1 cellular context compared by ENCODE assay signal in genomic region chrX:47144626-47145407, GRCh38.
TF ChIP-seq lines count a peak whose summit lies in the region.

Gene NDUFB11 (minus strand): TSS chrX:47144702. CDS start chrX:47144679, 23 bp downstream.
A gene with protein sequence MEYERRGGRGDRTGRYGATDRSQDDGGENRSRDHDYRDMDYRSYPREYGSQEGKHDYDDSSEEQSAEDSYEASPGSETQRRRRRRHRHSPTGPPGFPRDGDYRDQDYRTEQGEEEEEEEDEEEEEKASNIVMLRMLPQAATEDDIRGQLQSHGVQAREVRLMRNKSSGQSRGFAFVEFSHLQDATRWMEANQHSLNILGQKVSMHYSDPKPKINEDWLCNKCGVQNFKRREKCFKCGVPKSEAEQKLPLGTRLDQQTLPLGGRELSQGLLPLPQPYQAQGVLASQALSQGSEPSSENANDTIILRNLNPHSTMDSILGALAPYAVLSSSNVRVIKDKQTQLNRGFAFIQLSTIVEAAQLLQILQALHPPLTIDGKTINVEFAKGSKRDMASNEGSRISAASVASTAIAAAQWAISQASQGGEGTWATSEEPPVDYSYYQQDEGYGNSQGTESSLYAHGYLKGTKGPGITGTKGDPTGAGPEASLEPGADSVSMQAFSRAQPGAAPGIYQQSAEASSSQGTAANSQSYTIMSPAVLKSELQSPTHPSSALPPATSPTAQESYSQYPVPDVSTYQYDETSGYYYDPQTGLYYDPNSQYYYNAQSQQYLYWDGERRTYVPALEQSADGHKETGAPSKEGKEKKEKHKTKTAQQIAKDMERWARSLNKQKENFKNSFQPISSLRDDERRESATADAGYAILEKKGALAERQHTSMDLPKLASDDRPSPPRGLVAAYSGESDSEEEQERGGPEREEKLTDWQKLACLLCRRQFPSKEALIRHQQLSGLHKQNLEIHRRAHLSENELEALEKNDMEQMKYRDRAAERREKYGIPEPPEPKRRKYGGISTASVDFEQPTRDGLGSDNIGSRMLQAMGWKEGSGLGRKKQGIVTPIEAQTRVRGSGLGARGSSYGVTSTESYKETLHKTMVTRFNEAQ (plus strand): TSS chrX:47145221. CDS start chrX:47147482, 2,261 bp downstream.

TF ChIP-seq in GM12878, 131 proteins besides CTCF, POLR2A, EP300 and RAD21 (continued from another document):
- TF ChIP-seq BCL11A (IDR thresholded peaks at IDR 0.05; ENCODE audit: low read depth, low read length) (no peak), ETV6 (conservative IDR thresholded peaks at IDR 0.05 in 1 of 2, IDR thresholded peaks at IDR 0.05 in 1 of 2; ENCODE audit: borderline replicate concordance in 1 of 2, low read depth in 1 of 2) (no peak), ZZZ3 (IDR thresholded peaks at IDR 0.05; ENCODE audit: control insufficient read depth, insufficient read length, low read depth) (no peak), ZNF687 (IDR thresholded peaks at IDR 0.05) (no peak), SREBF1 (IDR thresholded peaks at IDR 0.05; ENCODE audit: low read length) (no peak), MAX (IDR thresholded peaks at IDR 0.05; ENCODE audit: low read depth, low read length) (0 out of 2 replicates have a peak, but pooled peaks have one; percentile 31)
